8 cellular contexts compared by ENCODE assay signal in genomic region chr2:9205481-9205880, GRCh38. TPM values are rescaled to one million over a fixed set of nuclear protein-coding genes. Genes with fewer than 3 reads are reported as not detected.
DNase-seq lines count a peak whose midpoint lies in the region; ATAC-seq and TF ChIP-seq lines count a peak whose summit lies in the region.

No MANE protein-coding gene starts in this region.

- peak overlapping the region in 9 of 10 donors; percentile 69 to 92 (median 80) for H3K27ac ChIP-seq in heart right ventricle
- H3K27ac ChIP-seq in uterus, result peak overlapping the region; percentile 84 to 94

- peak overlapping the region; percentile 76 for H3K4me3 Mint-ChIP-seq in activated naive CD8-positive, alpha-beta T cell treated with anti-CD3 and anti-CD28 coated beads for 36 hours
- peak overlapping the region; percentile 41 for H3K4me3 Mint-ChIP-seq in memory B cell

- H3K27ac Mint-ChIP-seq in activated naive CD8-positive, alpha-beta T cell treated with anti-CD3 and anti-CD28 coated beads for 36 hours, result no peak overlapping the region
- no peak overlapping the region for H3K27ac Mint-ChIP-seq in memory B cell

- DNase-seq in heart right ventricle (no peak), cardiac septum (ENCODE audit: low spot score) (no peak), memory B cell (ENCODE audit: low spot score in 2 of 2) (no peak), uterus (no peak), COR-L47 (lab: John Stamatoyannopoulos, UW) (no peak), NCI-H2029 (lab: John Stamatoyannopoulos, UW) (no peak), NCI-H82 (lab: John Stamatoyannopoulos, UW) (no peak)
- no peak for DNase-seq in activated naive CD8-positive, alpha-beta T cell treated with anti-CD3 and anti-CD28 coated beads for 36 hours

- peaks cover 0 to 36% (median 21%) of the 10 kb centered on the region in 9 donors for H3K4me1 ChIP-seq in heart right ventricle
- peaks cover 3% of the 10 kb centered on the region in 2 donors for H3K4me1 ChIP-seq in uterus

- WGBS in heart right ventricle, 2 donors, result 61 to 67% methylated on average over 5 of the region's 5 CpGs

- H3K9me3 ChIP-seq in heart right ventricle (no peaks in the 10 kb centered on the region), uterus (no peaks in the 10 kb centered on the region)

- peaks cover 0 to 19% (median 0%) of the 10 kb centered on the region in 7 donors for H3K27me3 ChIP-seq in heart right ventricle
- H3K27me3 ChIP-seq in uterus, result no peaks in the 10 kb centered on the region

- peaks cover 2% of the 10 kb centered on the region for H3K4me1 Mint-ChIP-seq in activated naive CD8-positive, alpha-beta T cell treated with anti-CD3 and anti-CD28 coated beads for 36 hours
- peaks cover 7% of the 10 kb centered on the region for H3K4me1 Mint-ChIP-seq in memory B cell

- intact Hi-C loops in heart right ventricle (cut with DNase I), result loop anchor here in 9 of 10 donors (5.0 to 10.0 kb wide), 8 partner anchors 42 to 217 kb away; partner anchors contain the start of genes CPSF3 (in 1 of the 9) and ITGB1BP1 (in 1 of the 9)
- intact Hi-C loops in cardiac septum (cut with DNase I), result loop anchor here (5.0 kb wide), 4 partner anchors 57 to 217 kb away; partner anchors contain the start of genes CPSF3 and ITGB1BP1
- intact Hi-C loops in uterus (cut with DNase I; ENCODE audit: low total_unique reads), result loop anchor here (10.0 kb wide), 2 partner anchors 61 to 109 kb away; no protein-coding TSS in a partner anchor

- no peak for ATAC-seq in heart right ventricle
- no peak for ATAC-seq in memory B cell (ENCODE audit: low read depth)

- TF ChIP-seq CTCF in heart right ventricle (IDR thresholded peaks at IDR 0.05) (no peak), uterus (IDR thresholded peaks at IDR 0.05) (no peak)

- no peaks in the 10 kb centered on the region for H3K36me3 Mint-ChIP-seq in activated naive CD8-positive, alpha-beta T cell treated with anti-CD3 and anti-CD28 coated beads for 36 hours
- H3K36me3 Mint-ChIP-seq in memory B cell, result no peaks in the 10 kb centered on the region

- no peak for TF ChIP-seq POLR2A in uterus (IDR thresholded peaks at IDR 0.05)

- no peaks in the 10 kb centered on the region for H3K9me3 Mint-ChIP-seq in activated naive CD8-positive, alpha-beta T cell treated with anti-CD3 and anti-CD28 coated beads for 36 hours
- H3K9me3 Mint-ChIP-seq in memory B cell, result no peaks in the 10 kb centered on the region

- peak overlapping the region in 4 of 10 donors; percentile 58 to 67 (median 64) for H3K4me3 ChIP-seq in heart right ventricle
- peak overlapping the region in 1 of 2 donors; percentile 54 for H3K4me3 ChIP-seq in uterus

- peaks cover 69% of the 10 kb centered on the region for H3K27me3 Mint-ChIP-seq in activated naive CD8-positive, alpha-beta T cell treated with anti-CD3 and anti-CD28 coated beads for 36 hours
- peaks cover 14% of the 10 kb centered on the region for H3K27me3 Mint-ChIP-seq in memory B cell

- H3K36me3 ChIP-seq in heart right ventricle (no peaks in the 10 kb centered on the region), uterus (no peaks in the 10 kb centered on the region)

RNA-seq across cellular contexts. Expression of gene ASAP2, which starts 1.1 kb away (rescaled TPM):
- total RNA-seq in heart right ventricle (10 to 100 TPM in 9 of 10 donors, 1 to 10 TPM in 1; 9.9 to 16.2 (median 11.8) TPM), cardiac septum (11.8 TPM), uterus (10 to 100 TPM; 24.3 to 55.5 (median 31.3) TPM)
- 10 to 100 TPM in 1 of 2 donors, 1 to 10 TPM in 1; 5.4 to 17.3 TPM for polyA plus RNA-seq in heart right ventricle
- under 1 TPM; 0.04 to 0.12 TPM for total RNA-seq in activated naive CD8-positive, alpha-beta T cell treated with anti-CD3 and anti-CD28 coated beads for 36 hours

Comparison
In these comparisons a context has a peak if more than half of its experiments do, and no peak if none do; other contexts are left out.
1. RNA of gene ASAP2, which starts 1.1 kb away (total RNA-seq): 24.3 to 55.5 TPM in uterus, 9.9 to 16.2 TPM in heart right ventricle and 11.8 TPM in cardiac septum (single experiment); 0.04 to 0.12 TPM in activated naive CD8-positive, alpha-beta T cell treated with anti-CD3 and anti-CD28 coated beads for 36 hours; every median in the first group is over 4 times any median in the second.